8 cellular contexts compared by ENCODE assay signal in genomic region chr17:81551458-81552243, GRCh38. TPM values are rescaled to one million over a fixed set of nuclear protein-coding genes. Genes with fewer than 3 reads are reported as not detected.
DNase-seq lines count a peak whose midpoint lies in the region; TF ChIP-seq lines count a peak whose summit lies in the region.

No MANE protein-coding gene starts in this region.

- H3K4me1 Mint-ChIP-seq in activated T-cell treated with anti-CD3 and anti-CD28 coated beads, Interleukin-2, amount 50 U/mL, for 24 hours (ENCODE audit: low read depth) = peaks cover 45% of the 10 kb centered on the region
- peaks cover 12 to 27% (median 22%) of the 10 kb centered on the region in 3 donors for H3K4me1 Mint-ChIP-seq in IgD-negative memory B cell

- peaks cover 0 to 17% of the 10 kb centered on the region in 2 donors for H3K36me3 ChIP-seq in adrenal gland (replicated peaks in 1 of 2)
- H3K36me3 ChIP-seq in iPS-15b (ENCODE audit: control insufficient read depth, insufficient read depth, low read length) = peaks cover 30% of the 10 kb centered on the region

- H3K4me1 ChIP-seq in adrenal gland (replicated peaks in 1 of 2) (peaks cover 27 to 35% of the 10 kb centered on the region in 2 donors), iPS-15b (ENCODE audit: control insufficient read depth, insufficient read depth, low read length) (peaks cover 4% of the 10 kb centered on the region)

- DNase-seq in activated T-cell treated with anti-CD3 and anti-CD28 coated beads, Interleukin-2, amount 50 U/mL, for 24 hours = no peak
- no peak for DNase-seq in activated T-cell treated with anti-CD3 and anti-CD28 coated beads, Interleukin-2, amount 50 U/mL, for 1 hour
- DNase-seq in adrenal gland = peak in 5 of 7 donors; percentile 42 to 72 (median 59)
- DNase-seq in stimulated activated CD8-positive, alpha-beta memory T cell treated with anti-CD3 and anti-CD28 coated beads, Interleukin-4, amount 100 ng/mL, for 48 hours = peak; percentile 45
- DNase-seq in putamen (ENCODE audit: low spot score) = no peak
- no peak for DNase-seq in UCSD-AML1 (lab: John Stamatoyannopoulos, UW; ENCODE audit: unreplicated experiment)

- 2 to 8% (median 4%) methylated on average over 15 to 69 of the region's 69 CpGs for WGBS in adrenal gland, 4 donors

- H3K9ac ChIP-seq in iPS-15b (ENCODE audit: low read depth, low read length) = peak overlapping the region; percentile 79

- H3K36me3 Mint-ChIP-seq in activated T-cell treated with anti-CD3 and anti-CD28 coated beads, Interleukin-2, amount 50 U/mL, for 24 hours (ENCODE audit: low read depth) = peaks cover 75% of the 10 kb centered on the region
- H3K36me3 Mint-ChIP-seq in IgD-negative memory B cell = peaks cover 5% of the 10 kb centered on the region

- H3K4me3 Mint-ChIP-seq in activated T-cell treated with anti-CD3 and anti-CD28 coated beads, Interleukin-2, amount 50 U/mL, for 24 hours = peak overlapping the region; percentile 90
- peak overlapping the region; percentile 89 to 99 (median 95) for H3K4me3 Mint-ChIP-seq in IgD-negative memory B cell

- H3K27me3 ChIP-seq in adrenal gland (no peaks in the 10 kb centered on the region), iPS-15b (ENCODE audit: control insufficient read depth, insufficient read depth, low read length) (no peaks in the 10 kb centered on the region)

- H3K4me3 ChIP-seq in adrenal gland (peak overlapping the region; percentile 12 to 97 (median 76)), iPS-15b (ENCODE audit: low read depth, low read length) (peak overlapping the region; percentile 90)

- peak overlapping the region in 3 of 5 donors; percentile 70 to 94 (median 82) for H3K27ac ChIP-seq in adrenal gland

- no peak for TF ChIP-seq POLR2A in adrenal gland (IDR thresholded peaks at IDR 0.05)

- H3K27me3 Mint-ChIP-seq in activated T-cell treated with anti-CD3 and anti-CD28 coated beads, Interleukin-2, amount 50 U/mL, for 24 hours = no peaks in the 10 kb centered on the region
- H3K27me3 Mint-ChIP-seq in IgD-negative memory B cell = no peaks in the 10 kb centered on the region

- H3K9me3 Mint-ChIP-seq in activated T-cell treated with anti-CD3 and anti-CD28 coated beads, Interleukin-2, amount 50 U/mL, for 24 hours = no peaks in the 10 kb centered on the region
- no peaks in the 10 kb centered on the region for H3K9me3 Mint-ChIP-seq in IgD-negative memory B cell

- H3K27ac Mint-ChIP-seq in activated T-cell treated with anti-CD3 and anti-CD28 coated beads, Interleukin-2, amount 50 U/mL, for 24 hours = peak overlapping the region; percentile 93
- H3K27ac Mint-ChIP-seq in IgD-negative memory B cell = peak overlapping the region; percentile 91 to 95 (median 94)

- no peak for TF ChIP-seq CTCF in adrenal gland (IDR thresholded peaks at IDR 0.05)

- intact Hi-C loops in adrenal gland (cut with DNase I) = no loop called here

- H3K9me3 ChIP-seq in adrenal gland (replicated peaks in 1 of 3) = no peaks in the 10 kb centered on the region
- H3K9me3 ChIP-seq in iPS-15b (ENCODE audit: control insufficient read depth, insufficient read depth, low read length) = no peaks in the 10 kb centered on the region

RNA-seq across cellular contexts. Expression of gene FAAP100, which starts 0.5 kb away (rescaled TPM):
- polyA plus RNA-seq in IgD-negative memory B cell (25.6 TPM), adrenal gland (10 to 100 TPM in 2 of 3 donors, 1 to 10 TPM in 1; 2.5 to 89.0 (median 41.0) TPM)
- 10 to 100 TPM; 21.1 to 35.1 (median 31.7) TPM for total RNA-seq in adrenal gland

RNA-seq across cellular contexts. Expression of gene FSCN2, which starts 23.5 kb away (rescaled TPM):
- 0.83 TPM for polyA plus RNA-seq in IgD-negative memory B cell
- total RNA-seq in adrenal gland = 1 to 10 TPM in 4 of 8 donors, under 1 TPM in 4; 0.39 to 1.9 (median 0.88) TPM
- polyA plus RNA-seq in adrenal gland = 1 to 10 TPM in 1 of 3 donors, under 1 TPM in 1, not detected in 1; 0.51 to 1.7 TPM

RNA-seq across cellular contexts. Expression of gene ACTG1, which starts 39.1 kb away (rescaled TPM):
- polyA plus RNA-seq in IgD-negative memory B cell = 1,302 TPM
- total RNA-seq in adrenal gland = 1,000 to 10,000 TPM; 1,781 to 6,446 (median 2,486) TPM
- 1,000 to 10,000 TPM in 2 of 3 donors, 100 to 1,000 TPM in 1; 828 to 1,140 (median 1,059) TPM for polyA plus RNA-seq in adrenal gland

Comparison
In these comparisons a context has a peak if more than half of its experiments do, and no peak if none do; other contexts are left out.
1. DNase-seq: peak in adrenal gland (5 of 7) and stimulated activated CD8-positive, alpha-beta memory T cell treated with anti-CD3 and anti-CD28 coated beads, Interleukin-4, amount 100 ng/mL, for 48 hours (single experiment); none in activated T-cell treated with anti-CD3 and anti-CD28 coated beads, Interleukin-2, amount 50 U/mL, for 24 hours (single experiment), activated T-cell treated with anti-CD3 and anti-CD28 coated beads, Interleukin-2, amount 50 U/mL, for 1 hour (single experiment), putamen (single experiment) and UCSD-AML1 (single experiment).